Comparison of ENCODE assay signal across 19 cellular contexts in genomic region chr20:39563406-39563805, GRCh38.
DNase-seq lines count a peak whose midpoint lies in the region; ATAC-seq and TF ChIP-seq lines count a peak whose summit lies in the region.
"Had no signal": no experiment of that assay in that cellular context is flagged by ENCODE, and none has a peak within 500 bp of the region (broad histone marks: within the 10 kb centered on the region; RNA-seq: fewer than 3 reads in every experiment).

No MANE protein-coding gene starts in this region.

- peaks cover 0 to 7% (median 0%) of the 10 kb centered on the region in 5 donors for H3K27me3 Mint-ChIP-seq in naive thymus-derived CD4-positive, alpha-beta T cell
- no peaks in the 10 kb centered on the region for H3K27me3 Mint-ChIP-seq in HFFc6 (ENCODE audit: insufficient read depth)

- H3K9me2 ChIP-seq in hepatocyte (replicated peaks; ENCODE audit: insufficient read depth): no peaks in the 10 kb centered on the region

- H3K4me1 ChIP-seq in mesendoderm (ENCODE audit: control insufficient read depth, low read depth, low read length) (no peaks in the 10 kb centered on the region), hepatocyte (ENCODE audit: insufficient read depth) (no peaks in the 10 kb centered on the region)
- H3K4me1 ChIP-seq in naive thymus-derived CD4-positive, alpha-beta T cell (ENCODE audit: control insufficient read depth in 2 of 2, insufficient read depth in 2 of 2, low read length in 2 of 2): no peaks in the 10 kb centered on the region
- H3K4me1 ChIP-seq: heart left ventricle, tibial artery had no signal

- POLR2A ChIA-PET in naive thymus-derived CD4-positive, alpha-beta T cell (lab: Charles Lee): no interaction called here

- H4K5ac ChIP-seq in mesendoderm (ENCODE audit: low read length): no peak overlapping the region

- peaks cover 0 to 3% (median 0%) of the 10 kb centered on the region in 11 donors for H3K9me3 Mint-ChIP-seq in naive thymus-derived CD4-positive, alpha-beta T cell
- peaks cover 21% of the 10 kb centered on the region for H3K9me3 Mint-ChIP-seq in HFFc6
- H3K9me3 Mint-ChIP-seq: naive B cell had no signal

- H3K36me3 ChIP-seq in mesendoderm (ENCODE audit: control insufficient read depth, insufficient read depth, low read length) (no peaks in the 10 kb centered on the region), hepatocyte (replicated peaks; ENCODE audit: insufficient read depth, low read depth) (no peaks in the 10 kb centered on the region)
- no peaks in the 10 kb centered on the region for H3K36me3 ChIP-seq in naive thymus-derived CD4-positive, alpha-beta T cell (ENCODE audit: control insufficient read depth in 2 of 3, insufficient read depth in 3 of 3, low read length in 3 of 3)
- H3K36me3 ChIP-seq: heart left ventricle, tibial artery had no signal

- H4K8ac ChIP-seq in mesendoderm (ENCODE audit: low read depth, low read length): no peak overlapping the region

- H4K20me1 ChIP-seq in hepatocyte (ENCODE audit: insufficient read depth, poor library complexity, severe bottlenecking): no peaks in the 10 kb centered on the region

- no peak for TF ChIP-seq CTCF in HFFc6 (IDR thresholded peaks at IDR 0.05)
- no peak for TF ChIP-seq CTCF in hepatocyte (IDR thresholded peaks at IDR 0.05; ENCODE audit: poor library complexity)

- H2BK5ac ChIP-seq in mesendoderm (ENCODE audit: low read length): no peak overlapping the region

- H2AK5ac ChIP-seq in mesendoderm (ENCODE audit: low read length): no peak overlapping the region

- no peaks in the 10 kb centered on the region for H3K4me1 Mint-ChIP-seq in naive thymus-derived CD4-positive, alpha-beta T cell
- H3K4me1 Mint-ChIP-seq in HFFc6 (ENCODE audit: low read depth): no peaks in the 10 kb centered on the region

- no peak overlapping the region for H3K27ac Mint-ChIP-seq in naive thymus-derived CD4-positive, alpha-beta T cell
- no peak overlapping the region for H3K27ac Mint-ChIP-seq in HFFc6
- H3K27ac Mint-ChIP-seq: naive B cell had no signal

- no peaks in the 10 kb centered on the region for H3K36me3 Mint-ChIP-seq in naive thymus-derived CD4-positive, alpha-beta T cell
- no peaks in the 10 kb centered on the region for H3K36me3 Mint-ChIP-seq in HFFc6 (ENCODE audit: low read depth)
- H3K36me3 Mint-ChIP-seq: naive B cell had no signal

- WGBS in mesendoderm (ENCODE audit: extremely low coverage, insufficient coverage, low lambda C conversion rate): no CpG with 5 or more reads among the region's 4 CpGs
- 77% methylated on average over 4 of the region's 4 CpGs for WGBS in hepatocyte (ENCODE audit: low lambda C conversion rate, missing lambda C conversion rate)

- H3K27me3 ChIP-seq in mesendoderm (ENCODE audit: insufficient read depth, low read length, poor library complexity): no peaks in the 10 kb centered on the region
- H3K27me3 ChIP-seq in naive thymus-derived CD4-positive, alpha-beta T cell (ENCODE audit: control insufficient read depth in 2 of 2, insufficient read depth in 2 of 2, low read length in 2 of 2): no peaks in the 10 kb centered on the region
- H3K27me3 ChIP-seq in hepatocyte: no peaks in the 10 kb centered on the region
- H3K27me3 ChIP-seq: tibial artery had no signal

- no peak overlapping the region for H2AFZ ChIP-seq in hepatocyte

- H2BK120ac ChIP-seq in mesendoderm (ENCODE audit: low read depth, low read length): no peak overlapping the region

- no peak overlapping the region for H3K23ac ChIP-seq in mesendoderm (ENCODE audit: low read length)

- H3K4me3 Mint-ChIP-seq in naive thymus-derived CD4-positive, alpha-beta T cell: no peak overlapping the region
- no peak overlapping the region for H3K4me3 Mint-ChIP-seq in HFFc6
- H3K4me3 Mint-ChIP-seq: naive B cell had no signal

- no peak overlapping the region for H3K4me3 ChIP-seq in mesendoderm (ENCODE audit: low read length)
- H3K4me3 ChIP-seq in naive thymus-derived CD4-positive, alpha-beta T cell (ENCODE audit: low read length): no peak overlapping the region
- no peak overlapping the region for H3K4me3 ChIP-seq in hepatocyte
- H3K4me3 ChIP-seq: heart left ventricle, lung, tibial artery had no signal

- no peak overlapping the region for H3K27ac ChIP-seq in mesendoderm (ENCODE audit: low read depth, low read length)
- H3K27ac ChIP-seq in naive thymus-derived CD4-positive, alpha-beta T cell (ENCODE audit: low read depth, low read length): no peak overlapping the region
- no peak overlapping the region for H3K27ac ChIP-seq in hepatocyte
- H3K27ac ChIP-seq: 22Rv1, heart left ventricle, tibial artery had no signal

- H3K4me2 ChIP-seq in mesendoderm (ENCODE audit: low read length): no peak overlapping the region
- H3K4me2 ChIP-seq in hepatocyte: no peak overlapping the region

- CTCF ChIA-PET in naive thymus-derived CD4-positive, alpha-beta T cell (lab: Charles Lee): no interaction called here

- peak; percentile 46 to 62 for ATAC-seq in activated CD4-positive, CD25-positive, alpha-beta regulatory T cell treated with anti-CD3 and anti-CD28 coated beads, Interleukin-2, amount 50 U/mL, for 24 hours
- peak; percentile 50 for ATAC-seq in GM19035 (IDR thresholded peaks at IDR 0.05; ENCODE audit: unreplicated experiment)
- peak; percentile 54 for ATAC-seq in HG02973 (IDR thresholded peaks at IDR 0.05; ENCODE audit: unreplicated experiment)
- ATAC-seq in naive thymus-derived CD4-positive, alpha-beta T cell: no peak
- ATAC-seq: heart left ventricle had no signal

- no peak overlapping the region for H3K18ac ChIP-seq in mesendoderm (ENCODE audit: low read length)

- no peak overlapping the region for H3K4ac ChIP-seq in mesendoderm (ENCODE audit: low read depth, low read length)

- no peak overlapping the region for H2BK15ac ChIP-seq in mesendoderm (replicated peaks; ENCODE audit: low read depth)

- intact Hi-C loops in naive thymus-derived CD4-positive, alpha-beta T cell (cut with micrococcal nuclease): no loop called here

- no peaks in the 10 kb centered on the region for H3K9me3 ChIP-seq in naive thymus-derived CD4-positive, alpha-beta T cell (ENCODE audit: control insufficient read depth in 2 of 3, low read length in 3 of 3)
- no peaks in the 10 kb centered on the region for H3K9me3 ChIP-seq in hepatocyte (ENCODE audit: low read depth)
- H3K9me3 ChIP-seq: heart left ventricle, tibial artery had no signal

- DNase-seq in activated CD4-positive, CD25-positive, alpha-beta regulatory T cell (lab: John Stamatoyannopoulos, UW): no peak
- DNase-seq in mesendoderm (peak; percentile 66), HFFc6 (no peak), hepatocyte (ENCODE audit: low spot score) (no peak)
- DNase-seq in naive thymus-derived CD4-positive, alpha-beta T cell: no peak
- DNase-seq: Calu3; central memory CD4-positive, alpha-beta T cell; effector memory CD4-positive, alpha-beta T cell; heart left ventricle; naive B cell; NCI-H1694; NCI-H2227 treated with DMSO at 0.1 percent for 48 hours; small intestine; tibial artery had no signal

- H3K9ac ChIP-seq in mesendoderm (ENCODE audit: low read length): no peak overlapping the region

- H3K79me1 ChIP-seq in mesendoderm (ENCODE audit: low read length): no peaks in the 10 kb centered on the region

- H3K79me2 ChIP-seq in mesendoderm (ENCODE audit: control insufficient read depth, insufficient read depth, low read length) (no peaks in the 10 kb centered on the region), hepatocyte (no peaks in the 10 kb centered on the region)

- H3K56ac ChIP-seq in mesendoderm (ENCODE audit: low read length): no peak overlapping the region
